Comparison of ENCODE assay signal across 13 cellular contexts in the genomic region with DNA sequence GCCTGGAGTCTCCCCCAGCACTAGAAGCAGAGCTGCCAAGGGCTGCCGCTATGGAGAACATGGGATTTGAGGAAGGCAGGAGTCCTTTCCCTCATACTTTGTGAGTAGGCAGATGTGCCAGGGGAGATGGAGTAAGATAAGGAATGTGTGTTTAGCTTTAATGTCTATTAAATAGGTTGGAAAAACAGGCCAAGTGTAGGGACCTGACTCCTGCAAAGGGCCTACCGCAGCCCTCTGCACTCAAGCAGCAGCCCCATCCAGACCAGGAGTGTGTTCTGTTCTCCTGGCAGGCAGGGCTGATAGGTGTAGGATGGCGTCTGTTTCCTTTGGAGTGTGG. TPM values are rescaled to one million over a fixed set of nuclear protein-coding genes. Genes with fewer than 3 reads are reported as not detected.
DNase-seq lines count a peak whose midpoint lies in the region; ATAC-seq and TF ChIP-seq lines count a peak whose summit lies in the region.
"Had no signal": no experiment of that assay in that cellular context is flagged by ENCODE, and none has a peak within 500 bp of the region (broad histone marks: within the 10 kb centered on the region; RNA-seq: fewer than 3 reads in every experiment).

No MANE protein-coding gene starts in this region.

- TF ChIP-seq POLR2A in HCT116 (IDR thresholded peaks at IDR 0.05; ENCODE audit: borderline replicate concordance, extremely low read depth, insufficient read depth, insufficient read length), result no peak

- H3K9me3 Mint-ChIP-seq in CD4-positive, alpha-beta T cell, result no peaks in the 10 kb centered on the region
- no peaks in the 10 kb centered on the region for H3K9me3 Mint-ChIP-seq in activated CD8-positive, alpha-beta T cell treated with anti-CD3 and anti-CD28 coated beads for 36 hours
- H3K9me3 Mint-ChIP-seq in mesothelial cell of epicardium (no peaks in the 10 kb centered on the region), glutamatergic neuron (ENCODE audit: unreplicated experiment) (peaks cover 3% of the 10 kb centered on the region)

- TF ChIP-seq RAD21 in HCT116 (IDR thresholded peaks at IDR 0.05; ENCODE audit: low read depth), result no peak

- CTCF ChIA-PET in CD4-positive, alpha-beta T cell (lab: Charles Lee), result interaction anchor here (2.2 kb wide), 1 partner anchor 23 kb away, joined by 17 read pairs; no protein-coding TSS in a partner anchor
- CTCF ChIA-PET in HCT116 (lab: Charles Lee), result interaction anchor here (0.9 to 2.0 kb wide), 3 partner anchors 12 to 17 kb away, joined by 4 to 11 read pairs (median 4); partner anchors contain the start of genes GGA3 and SLC25A19
- CTCF ChIA-PET in activated CD8-positive, alpha-beta T cell treated with anti-CD3 and anti-CD28 coated beads for 36 hours (lab: Charles Lee), result interaction anchor here (1.1 to 6.5 kb wide), 5 partner anchors 8 to 48 kb away, joined by 3 to 107 read pairs (median 43); partner anchors contain the start of genes GGA3, MRPS7 and SLC25A19

- H3K4me3 Mint-ChIP-seq in CD4-positive, alpha-beta T cell, result peak overlapping the region; percentile 68
- peak overlapping the region; percentile 86 for H3K4me3 Mint-ChIP-seq in activated CD8-positive, alpha-beta T cell treated with anti-CD3 and anti-CD28 coated beads for 36 hours
- H3K4me3 Mint-ChIP-seq in mesothelial cell of epicardium (peak overlapping the region; percentile 71), glutamatergic neuron (ENCODE audit: unreplicated experiment) (no peak overlapping the region)

- no peaks in the 10 kb centered on the region for H3K9me2 ChIP-seq in HCT116 (ENCODE audit: insufficient read depth)

- peaks cover 16 to 34% of the 10 kb centered on the region in 2 experiments for H3K4me1 ChIP-seq in HCT116 (ENCODE audit: control insufficient read depth in 1 of 2, insufficient read depth in 2 of 2, low read length in 2 of 2)

- POLR2A ChIA-PET in CD4-positive, alpha-beta T cell (lab: Charles Lee), result interaction anchor here (0.5 to 1.7 kb wide), 2 partner anchors 16 to 606 kb away, joined by 3 to 10 read pairs; partner anchors contain the start of genes SLC25A19 and TRIM47
- POLR2A ChIA-PET in HCT116 (lab: Charles Lee), result interaction anchor here (1.6 to 2.4 kb wide), 3 partner anchors 9 to 17 kb away, joined by 3 to 12 read pairs (median 4); partner anchors contain the start of genes GGA3, MRPS7 and SLC25A19
- POLR2A ChIA-PET in activated CD8-positive, alpha-beta T cell treated with anti-CD3 and anti-CD28 coated beads for 36 hours (lab: Charles Lee), result interaction anchor here (0.7 to 7.2 kb wide), 7 partner anchors 8 to 139 kb away, joined by 3 to 105 read pairs (median 14); partner anchors contain the start of genes GGA3, MRPS7 and SLC25A19

- H3K27ac ChIP-seq in CD4-positive, alpha-beta T cell (ENCODE audit: low read depth, low read length), result peak overlapping the region; percentile 27
- no peak overlapping the region; the same call in 1 of the 2 replicates for H3K27ac ChIP-seq in HCT116 (ENCODE audit: low read depth, low read length)
- H3K27ac ChIP-seq: vagina had no signal

- H4K20me1 ChIP-seq in HCT116 (ENCODE audit: insufficient read depth), result no peaks in the 10 kb centered on the region

- intact Hi-C loops in CD4-positive, alpha-beta T cell (cut with DNase I, micrococcal nuclease), result loop anchor here in 1 of 2 experiments (5.0 kb wide), 1 partner anchor 394 kb away; the partner anchor contains the start of genes RECQL5 and SAP30BP
- intact Hi-C loops in HCT116 (cut with micrococcal nuclease), result loop anchor here (5.0 kb wide), 1 partner anchor 244 kb away; the partner anchor contains the start of genes CASKIN2 and TSEN54
- intact Hi-C loops in activated CD8-positive, alpha-beta T cell treated with anti-CD3 and anti-CD28 coated beads for 36 hours (cut with micrococcal nuclease), result no loop called here

- no peak for ATAC-seq in CD4-positive, alpha-beta T cell (ENCODE audit: poor library complexity)
- ATAC-seq in HCT116 (no peak), HG02610 (IDR thresholded peaks at IDR 0.05; ENCODE audit: unreplicated experiment) (no peak), GM18867 (IDR thresholded peaks at IDR 0.05; ENCODE audit: unreplicated experiment) (no peak)
- no peak for ATAC-seq in activated CD8-positive, alpha-beta T cell treated with anti-CD3 and anti-CD28 coated beads for 36 hours

- H3K4me1 Mint-ChIP-seq in CD4-positive, alpha-beta T cell (ENCODE audit: low read depth), result peaks cover 21% of the 10 kb centered on the region
- H3K4me1 Mint-ChIP-seq in activated CD8-positive, alpha-beta T cell treated with anti-CD3 and anti-CD28 coated beads for 36 hours (ENCODE audit: low read depth), result peaks cover 31% of the 10 kb centered on the region
- H3K4me1 Mint-ChIP-seq in mesothelial cell of epicardium (peaks cover 18% of the 10 kb centered on the region), glutamatergic neuron (ENCODE audit: low read depth, unreplicated experiment) (peaks cover 2% of the 10 kb centered on the region)

- H3K4me3 ChIP-seq in HCT116 (replicated peaks in 1 of 2; ENCODE audit: low read depth in 1 of 2, low read length in 2 of 2), result 0 out of 4 replicates have a peak overlapping the region, but pooled peaks of 1 of the 2 experiments have one; percentile 98

- H3K9me3 ChIP-seq in CD4-positive, alpha-beta T cell (ENCODE audit: control insufficient read depth, low read length), result no peaks in the 10 kb centered on the region
- no peaks in the 10 kb centered on the region for H3K9me3 ChIP-seq in HCT116 (ENCODE audit: control insufficient read depth in 1 of 2, insufficient read depth in 1 of 2, low read depth in 1 of 2, low read length in 2 of 2)
- H3K9me3 ChIP-seq: heart left ventricle, right atrium auricular region, vagina had no signal

- RAD21 ChIA-PET in HCT116 (lab: Charles Lee; ENCODE audit: low non-redundant PET in 1 of 2, low total read pairs in 2 of 2, uncharacterized antibody in 2 of 2, unreplicated experiment in 2 of 2), result no interaction called here

- BruUV-seq in HCT116 (replicated peaks; lab: Mats Ljungman, UMichigan), result no TSS peak

- peaks cover 9% of the 10 kb centered on the region; the same call in 1 of the 2 replicates for H3K79me2 ChIP-seq in HCT116 (ENCODE audit: insufficient read depth, low read length)

- peaks cover 8% of the 10 kb centered on the region for H3K36me3 Mint-ChIP-seq in CD4-positive, alpha-beta T cell (ENCODE audit: low read depth)
- peaks cover 35% of the 10 kb centered on the region for H3K36me3 Mint-ChIP-seq in activated CD8-positive, alpha-beta T cell treated with anti-CD3 and anti-CD28 coated beads for 36 hours (ENCODE audit: low read depth)
- no peaks in the 10 kb centered on the region for H3K36me3 Mint-ChIP-seq in mesothelial cell of epicardium
- H3K36me3 Mint-ChIP-seq in glutamatergic neuron (ENCODE audit: unreplicated experiment), result no peaks in the 10 kb centered on the region

- H2AFZ ChIP-seq in HCT116 (ENCODE audit: low read depth, low read length, poor library complexity, severe bottlenecking), result no peak overlapping the region

- no peak for DNase-seq in CD4-positive, alpha-beta T cell
- DNase-seq in HCT116 (ENCODE audit: low read depth, low spot score) (no peak), mesothelial cell of epicardium (ENCODE audit: low spot score in 2 of 2, unreplicated experiment in 2 of 2) (no peak), glutamatergic neuron (no peak)
- DNase-seq in activated CD8-positive, alpha-beta T cell treated with anti-CD3 and anti-CD28 coated beads for 36 hours, result no peak
- no peak for DNase-seq in stimulated activated naive CD4-positive, alpha-beta T cell (lab: John Stamatoyannopoulos, UW)
- DNase-seq: mesendoderm, NCI-H187 had no signal

- no peak overlapping the region for H3K9ac ChIP-seq in HCT116 (ENCODE audit: low read length)

- peak overlapping the region; percentile 84; the same call in 1 of the 2 replicates for H3K4me2 ChIP-seq in HCT116 (ENCODE audit: low read length)

- no peaks in the 10 kb centered on the region for H3K27me3 ChIP-seq in CD4-positive, alpha-beta T cell (ENCODE audit: control insufficient read depth, insufficient read depth, low read length)
- H3K27me3 ChIP-seq in HCT116 (ENCODE audit: insufficient read depth, low read length), result no peaks in the 10 kb centered on the region
- H3K27me3 ChIP-seq: heart left ventricle, right atrium auricular region, vagina had no signal

- TF ChIP-seq CTCF in CD4-positive, alpha-beta T cell (IDR thresholded peaks at IDR 0.05), result no peak
- no peak for TF ChIP-seq CTCF in HCT116 (IDR thresholded peaks at IDR 0.05 in 2 of 3, conservative IDR thresholded peaks at IDR 0.05 in 1 of 3; ENCODE audit: borderline replicate concordance in 1 of 3, insufficient read depth in 1 of 3, low read depth in 2 of 3, low read length in 2 of 3)
- TF ChIP-seq CTCF in activated CD8-positive, alpha-beta T cell treated with anti-CD3 and anti-CD28 coated beads for 36 hours (IDR thresholded peaks at IDR 0.05), result no peak
- TF ChIP-seq CTCF in mesothelial cell of epicardium (IDR thresholded peaks at IDR 0.05; ENCODE audit: unreplicated experiment), result no peak
- TF ChIP-seq CTCF in glutamatergic neuron (IDR thresholded peaks at IDR 0.05; ENCODE audit: partially characterized antibody, unreplicated experiment), result no peak

- H3K27me3 Mint-ChIP-seq in CD4-positive, alpha-beta T cell, result no peaks in the 10 kb centered on the region
- H3K27me3 Mint-ChIP-seq in activated CD8-positive, alpha-beta T cell treated with anti-CD3 and anti-CD28 coated beads for 36 hours, result no peaks in the 10 kb centered on the region
- H3K27me3 Mint-ChIP-seq in mesothelial cell of epicardium (ENCODE audit: low read depth) (no peaks in the 10 kb centered on the region), glutamatergic neuron (ENCODE audit: unreplicated experiment) (peaks cover 7% of the 10 kb centered on the region)

- peaks cover 3 to 30% of the 10 kb centered on the region in 2 experiments; a peak in 2 of 4 replicates for H3K36me3 ChIP-seq in HCT116 (ENCODE audit: control insufficient read depth in 1 of 2, insufficient read depth in 2 of 2, low read length in 2 of 2)
- H3K36me3 ChIP-seq: vagina had no signal

- H3K27ac Mint-ChIP-seq in CD4-positive, alpha-beta T cell, result peak overlapping the region; percentile 74
- H3K27ac Mint-ChIP-seq in activated CD8-positive, alpha-beta T cell treated with anti-CD3 and anti-CD28 coated beads for 36 hours, result peak overlapping the region; percentile 55
- H3K27ac Mint-ChIP-seq in mesothelial cell of epicardium, result no peak overlapping the region
- H3K27ac Mint-ChIP-seq in glutamatergic neuron (ENCODE audit: unreplicated experiment), result no peak overlapping the region

RNA-seq across cellular contexts. Expression of gene MIF4GD, which starts 1.8 kb away (rescaled TPM):
- total RNA-seq in CD4-positive, alpha-beta T cell, result 10 to 100 TPM; 29.4 to 32.4 TPM
- 35.2 TPM for total RNA-seq in HCT116 (2021; ENCODE audit: unreplicated experiment)
- polyA plus RNA-seq in HCT116 (2012), result 50.2 and 52.7 TPM in 2 replicates
- total RNA-seq in activated CD8-positive, alpha-beta T cell treated with anti-CD3 and anti-CD28 coated beads for 36 hours, result 10 to 100 TPM; 42.4 to 43.8 TPM
- 10.6 to 11.5 TPM (median 11.2 TPM) in 3 replicates for total RNA-seq in mesothelial cell of epicardium
- total RNA-seq in glutamatergic neuron (ENCODE audit: unreplicated experiment), result 12.8 TPM

RNA-seq across cellular contexts. Expression of gene MRPS7, which starts 11.1 kb away (rescaled TPM):
- total RNA-seq in CD4-positive, alpha-beta T cell, result 10 to 100 TPM; 33.2 to 35.2 TPM
- total RNA-seq in HCT116 (2021; ENCODE audit: unreplicated experiment), result 104 TPM
- polyA plus RNA-seq in HCT116 (2012), result 65.0 and 86.9 TPM in 2 replicates
- total RNA-seq in activated CD8-positive, alpha-beta T cell treated with anti-CD3 and anti-CD28 coated beads for 36 hours, result 10 to 100 TPM; 76.3 to 80.0 TPM
- total RNA-seq in mesothelial cell of epicardium, result 44.2 to 49.2 TPM (median 45.3 TPM) in 3 replicates
- 48.8 TPM for total RNA-seq in glutamatergic neuron (ENCODE audit: unreplicated experiment)

RNA-seq across cellular contexts. Expression of gene GGA3, which starts 11.4 kb away (rescaled TPM):
- total RNA-seq in CD4-positive, alpha-beta T cell, result 10 to 100 TPM; 88.8 to 96.5 TPM
- total RNA-seq in HCT116 (2021; ENCODE audit: unreplicated experiment) (58.3 TPM), mesothelial cell of epicardium (54.6 to 61.2 TPM (median 58.3 TPM) in 3 replicates), glutamatergic neuron (ENCODE audit: unreplicated experiment) (65.0 TPM)
- 44.4 and 49.7 TPM in 2 replicates for polyA plus RNA-seq in HCT116 (2012)
- 10 to 100 TPM; 65.5 to 65.8 TPM for total RNA-seq in activated CD8-positive, alpha-beta T cell treated with anti-CD3 and anti-CD28 coated beads for 36 hours

RNA-seq across cellular contexts. Expression of gene SLC25A19, which starts 16.4 kb away (rescaled TPM):
- 10 to 100 TPM; 11.1 to 12.0 TPM for total RNA-seq in CD4-positive, alpha-beta T cell
- total RNA-seq in HCT116 (2021; ENCODE audit: unreplicated experiment), result 38.7 TPM
- 31.1 and 33.4 TPM in 2 replicates for polyA plus RNA-seq in HCT116 (2012)
- total RNA-seq in activated CD8-positive, alpha-beta T cell treated with anti-CD3 and anti-CD28 coated beads for 36 hours, result 10 to 100 TPM; 55.1 to 55.2 TPM
- 9.8 to 10.4 TPM (median 10.3 TPM) in 3 replicates for total RNA-seq in mesothelial cell of epicardium
- total RNA-seq in glutamatergic neuron (ENCODE audit: unreplicated experiment), result 9.3 TPM

Comparison
In these comparisons a context has a peak if more than half of its experiments do, and no peak if none do; other contexts are left out.
1. H3K27ac Mint-ChIP-seq: peak in CD4-positive, alpha-beta T cell (single experiment) and activated CD8-positive, alpha-beta T cell treated with anti-CD3 and anti-CD28 coated beads for 36 hours (single experiment); none in mesothelial cell of epicardium (single experiment) and glutamatergic neuron (single experiment).